8 cellular contexts compared by ENCODE assay signal in the genomic region with DNA sequence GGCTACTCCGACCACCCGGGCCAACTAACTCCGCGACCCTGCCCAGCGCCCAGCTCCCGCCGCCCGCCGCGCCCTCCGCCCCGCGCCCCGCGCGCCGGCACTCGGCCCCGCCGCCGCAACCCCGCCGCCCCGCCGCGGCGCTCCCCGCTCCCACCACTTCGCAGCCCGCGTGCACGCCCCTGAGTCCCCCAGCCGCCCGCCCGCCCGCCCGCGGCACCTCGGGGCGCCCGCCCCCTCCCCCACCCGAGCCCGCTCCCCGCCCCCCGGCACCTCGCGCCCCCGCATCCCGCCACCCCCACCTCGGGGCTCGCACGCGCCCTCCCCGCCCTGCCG. TPM values are rescaled to one million over a fixed set of nuclear protein-coding genes. Genes with fewer than 3 reads are reported as not detected.
DNase-seq lines count a peak whose midpoint lies in the region; ATAC-seq and TF ChIP-seq lines count a peak whose summit lies in the region.

No MANE protein-coding gene starts in this region.

- H3K9me3 Mint-ChIP-seq in CD8-positive, alpha-beta T cell = no peaks in the 10 kb centered on the region
- no peaks in the 10 kb centered on the region for H3K9me3 Mint-ChIP-seq in endodermal cell

- H3K4me2 ChIP-seq in KMS-11 = no peak overlapping the region

- no peak overlapping the region for H3K27ac ChIP-seq in CD8-positive, alpha-beta T cell (ENCODE audit: low read depth, low read length)
- H3K27ac ChIP-seq in KMS-11 (no peak overlapping the region), endodermal cell (ENCODE audit: low read depth, low read length) (no peak overlapping the region), ovary (peak overlapping the region; percentile 54 to 76)

- peaks cover 12% of the 10 kb centered on the region for H3K4me1 Mint-ChIP-seq in CD8-positive, alpha-beta T cell (ENCODE audit: low read depth)
- peaks cover 43% of the 10 kb centered on the region for H3K4me1 Mint-ChIP-seq in endodermal cell

- no peak overlapping the region for H3K27ac Mint-ChIP-seq in CD8-positive, alpha-beta T cell
- H3K27ac Mint-ChIP-seq in endodermal cell = no peak overlapping the region

- no peak overlapping the region for H3K4me3 ChIP-seq in CD8-positive, alpha-beta T cell (ENCODE audit: low read depth, low read length)
- H3K4me3 ChIP-seq in KMS-11 (IDR thresholded peaks at IDR 0.05; ENCODE audit: insufficient read depth, low read depth, low read length) (no peak overlapping the region), endodermal cell (ENCODE audit: low read length) (peak overlapping the region; percentile 62), ovary (peak overlapping the region; percentile 97)

- intact Hi-C loops in CD8-positive, alpha-beta T cell (cut with DNase I, micrococcal nuclease) = loop anchor here (5.0 to 10.0 kb wide), 4 partner anchors 83 to 985 kb away; a partner anchor contains a TSS
- intact Hi-C loops in ovary (cut with DNase I) = no loop called here

- TF ChIP-seq CTCF in CD8-positive, alpha-beta T cell (IDR thresholded peaks at IDR 0.05) = no peak
- TF ChIP-seq CTCF in KMS-11 (conservative IDR thresholded peaks at IDR 0.05; ENCODE audit: low read depth, low read length) = no peak
- TF ChIP-seq CTCF in endodermal cell (conservative IDR thresholded peaks at IDR 0.05) = no peak
- TF ChIP-seq CTCF in ovary (IDR thresholded peaks at IDR 0.05) = no peak

- 0% methylated on average over 39 of the region's 55 CpGs; no CpG with 5 or more reads in 1 of the 2 experiments for WGBS in endodermal cell (ENCODE audit: insufficient coverage in 1 of 2, insufficient read length in 1 of 2), 2 experiments
- WGBS in ovary, 3 donors = 1% methylated on average over 46 of the region's 55 CpGs; no CpG with 5 or more reads in 2 of the 3 donors

- CTCF ChIA-PET in CD8-positive, alpha-beta T cell (lab: Charles Lee) = no interaction called here

- H3K27me3 ChIP-seq in CD8-positive, alpha-beta T cell (ENCODE audit: insufficient read depth, low read length) = no peaks in the 10 kb centered on the region
- H3K27me3 ChIP-seq in KMS-11 (ENCODE audit: insufficient read depth, low read depth) (no peaks in the 10 kb centered on the region), endodermal cell (ENCODE audit: control insufficient read depth, insufficient read depth, low read length, poor library complexity, severe bottlenecking) (peaks cover 31% of the 10 kb centered on the region), ovary (no peaks in the 10 kb centered on the region)

- H3K79me2 ChIP-seq in KMS-11 (ENCODE audit: insufficient read depth, low read depth) = peaks cover 30% of the 10 kb centered on the region

- no peaks in the 10 kb centered on the region for H3K36me3 ChIP-seq in CD8-positive, alpha-beta T cell (ENCODE audit: insufficient read depth, low read length)
- H3K36me3 ChIP-seq in KMS-11 (ENCODE audit: insufficient read depth) (no peaks in the 10 kb centered on the region), endodermal cell (ENCODE audit: control insufficient read depth, insufficient read depth, low read length) (no peaks in the 10 kb centered on the region), ovary (no peaks in the 10 kb centered on the region)

- POLR2A ChIA-PET in CD8-positive, alpha-beta T cell (lab: Charles Lee) = no interaction called here

- H3K4me1 ChIP-seq in CD8-positive, alpha-beta T cell (ENCODE audit: insufficient read depth, low read length) = peaks cover 7% of the 10 kb centered on the region
- H3K4me1 ChIP-seq in KMS-11 (ENCODE audit: low read depth, poor library complexity, severe bottlenecking) (peaks cover 50% of the 10 kb centered on the region), endodermal cell (ENCODE audit: control insufficient read depth, insufficient read depth, low read length) (peaks cover 15% of the 10 kb centered on the region), ovary (ENCODE audit: insufficient read depth) (peaks cover 3% of the 10 kb centered on the region)

- H4K20me1 ChIP-seq in KMS-11 (ENCODE audit: insufficient read depth) = no peaks in the 10 kb centered on the region; the same call in 1 of the 2 replicates

- H3K9me3 ChIP-seq in CD8-positive, alpha-beta T cell (ENCODE audit: low read length) = no peaks in the 10 kb centered on the region
- no peaks in the 10 kb centered on the region for H3K9me3 ChIP-seq in endodermal cell (ENCODE audit: control insufficient read depth, low read length)
- H3K9me3 ChIP-seq in ovary = no peaks in the 10 kb centered on the region

- no peak for TF ChIP-seq EP300 in ovary (IDR thresholded peaks at IDR 0.05)

- H3K9ac ChIP-seq in KMS-11 (peak overlapping the region; percentile 46; the same call in 1 of the 2 replicates), endodermal cell (ENCODE audit: extremely low read depth, low read length, poor library complexity, severe bottlenecking) (no peak overlapping the region)

- ATAC-seq in CD8-positive, alpha-beta T cell = no peak
- no peak for ATAC-seq in HG03378 (IDR thresholded peaks at IDR 0.05; ENCODE audit: unreplicated experiment)
- ATAC-seq in HG03139 (IDR thresholded peaks at IDR 0.05; ENCODE audit: unreplicated experiment) = no peak

- no peak overlapping the region for H2AFZ ChIP-seq in KMS-11 (ENCODE audit: low read depth)

- no peaks in the 10 kb centered on the region for H3K27me3 Mint-ChIP-seq in CD8-positive, alpha-beta T cell (ENCODE audit: low read depth)
- H3K27me3 Mint-ChIP-seq in endodermal cell (ENCODE audit: insufficient read depth) = peaks cover 26% of the 10 kb centered on the region

- DNase-seq in CD8-positive, alpha-beta T cell = no peak
- DNase-seq in endodermal cell (no peak), ovary (no peak), mesenteric fat pad (ENCODE audit: low spot score) (no peak)
- DNase-seq in activated effector memory CD4-positive, alpha-beta T cell treated with anti-CD3 and anti-CD28 coated beads, Interleukin-2, amount 50 U/mL, for 16 hours = no peak

- TF ChIP-seq POLR2A in ovary (IDR thresholded peaks at IDR 0.05) = no peak

- peak overlapping the region; percentile 35 for H3K4me3 Mint-ChIP-seq in CD8-positive, alpha-beta T cell
- peak overlapping the region; percentile 76 for H3K4me3 Mint-ChIP-seq in endodermal cell

- no peaks in the 10 kb centered on the region for H3K36me3 Mint-ChIP-seq in CD8-positive, alpha-beta T cell
- no peaks in the 10 kb centered on the region for H3K36me3 Mint-ChIP-seq in endodermal cell (ENCODE audit: low read depth)

RNA-seq across cellular contexts. Expression of a gene that starts 0.6 kb away (rescaled TPM):
- total RNA-seq in CD8-positive, alpha-beta T cell = 1 to 10 TPM; 6.0 to 6.1 TPM
- 10 to 100 TPM; 18.3 to 33.6 TPM for total RNA-seq in endodermal cell
- polyA plus RNA-seq in endodermal cell (2013, experiment 1 of 2) = 12.5 TPM
- 11.2 TPM for polyA plus RNA-seq in endodermal cell (2013, experiment 2 of 2)
- 10 to 100 TPM; 10.4 to 36.0 (median 19.9) TPM for total RNA-seq in ovary
- polyA plus RNA-seq in ovary = 10 to 100 TPM; 11.6 to 28.6 TPM
- total RNA-seq in mesenteric fat pad = 27.7 TPM

Comparison
In these comparisons a context has a peak if more than half of its experiments do, and no peak if none do; other contexts are left out.
1. H3K27ac ChIP-seq: peak in ovary (2 of 2); none in CD8-positive, alpha-beta T cell (single experiment), KMS-11 (single experiment) and endodermal cell (single experiment).
2. H3K4me3 ChIP-seq: peak in endodermal cell (single experiment) and ovary (single experiment); none in CD8-positive, alpha-beta T cell (single experiment) and KMS-11 (single experiment).
3. intact Hi-C loops: an anchor here in CD8-positive, alpha-beta T cell (5.0 to 10.0 kb wide); none called in ovary.